23 cellular contexts compared by ENCODE assay signal in genomic region chr4:99754756-99755155, GRCh38.
A peak's percentile ranks its signal among the peaks of the same experiment; 100 is the strongest.
DNase-seq lines count a peak whose midpoint lies in the region; ATAC-seq, FAIRE-seq and TF ChIP-seq lines count a peak whose summit lies in the region.
"Had no signal": no experiment of that assay in that cellular context is flagged by ENCODE, and none has a peak within 500 bp of the region (broad histone marks: within the 10 kb centered on the region; RNA-seq: fewer than 3 reads in every experiment).

No MANE protein-coding gene starts in this region.

- H3K18ac ChIP-seq in IMR-90 (ENCODE audit: low read depth, low read length) (0 out of 2 replicates have a peak overlapping the region, but pooled peaks have one; percentile 29), mesenchymal stem cell (ENCODE audit: low read depth in 1 of 2, low read length in 2 of 2) (no peak overlapping the region)

- H4K5ac ChIP-seq in IMR-90 (ENCODE audit: low read depth, low read length): no peak overlapping the region

- peak; percentile 40; the same call in 1 of the 2 replicates for ATAC-seq in IMR-90 (ENCODE audit: low read depth)
- ATAC-seq in activated T-helper 17 cell treated with anti-CD3 and anti-CD28 coated beads, Interleukin-2, amount 50 U/mL, for 72 hours (replicated peaks): no peak
- ATAC-seq: esophagus mucosa, left lobe of liver, Panc1, psoas muscle had no signal

- TF ChIP-seq CTCF in IMR-90 (conservative IDR thresholded peaks at IDR 0.05; ENCODE audit: low read depth, low read length) (no peak), bronchial epithelial cell (IDR thresholded peaks at IDR 0.05; ENCODE audit: insufficient read depth, low read length, severe bottlenecking) (no peak)

- H2AK5ac ChIP-seq in IMR-90 (ENCODE audit: low read depth, low read length) (no peak overlapping the region), mesenchymal stem cell (ENCODE audit: low read length, severe bottlenecking) (no peak overlapping the region)

- no peaks in the 10 kb centered on the region for H3K36me3 Mint-ChIP-seq in activated T-helper 17 cell treated with anti-CD3 and anti-CD28 coated beads, Interleukin-2, amount 50 U/mL, for 72 hours (ENCODE audit: low read depth)
- H3K36me3 Mint-ChIP-seq: activated CD4-positive, alpha-beta memory T cell treated with anti-CD3 and anti-CD28 coated beads for 36 hours had no signal

- H3K27ac ChIP-seq in IMR-90 (ENCODE audit: insufficient read depth, low read length): no peak overlapping the region
- no peak overlapping the region for H3K27ac ChIP-seq in mesenchymal stem cell (ENCODE audit: low read length, poor library complexity, severe bottlenecking)
- H3K27ac ChIP-seq: psoas muscle, spleen had no signal

- POLR2A ChIA-PET in IMR-90 (lab: Charles Lee; ENCODE audit: unreplicated experiment): no interaction called here

- H3K4me2 ChIP-seq in IMR-90 (ENCODE audit: low read depth, low read length) (peak overlapping the region; percentile 31; the same call in 1 of the 2 replicates), mesenchymal stem cell (ENCODE audit: low read length, poor library complexity, severe bottlenecking) (no peak overlapping the region)

- no peak for TF ChIP-seq RAD21 in IMR-90 (IDR thresholded peaks at IDR 0.05; ENCODE audit: low read length)

- no CpG with 5 or more reads among the region's 2 CpGs for WGBS in IMR-90 (ENCODE audit: extremely low coverage in 2 of 2, insufficient read length in 1 of 2), 2 experiments
- whole genome bisulfite sequencing in mesenchymal stem cell: 78% methylated on average over 1 of the region's 2 CpGs

- H3K14ac ChIP-seq in IMR-90 (replicated peaks; ENCODE audit: low read depth, low read length): no peak overlapping the region
- H3K14ac ChIP-seq in mesenchymal stem cell (ENCODE audit: low read length in 2 of 2): no peak overlapping the region

- H3K4me3 Mint-ChIP-seq in activated T-helper 17 cell treated with anti-CD3 and anti-CD28 coated beads, Interleukin-2, amount 50 U/mL, for 72 hours: no peak overlapping the region
- H3K4me3 Mint-ChIP-seq: activated B cell treated with CpG ODN at 0.5 μM for 24 hours; activated CD4-positive, alpha-beta memory T cell treated with anti-CD3 and anti-CD28 coated beads for 36 hours had no signal

- TF ChIP-seq POLR2A in IMR-90 (IDR thresholded peaks at IDR 0.05; ENCODE audit: low read depth, low read length): no peak

- H3K4me1 ChIP-seq in IMR-90 (ENCODE audit: control insufficient read depth, insufficient read depth, low read length) (peaks cover 7% of the 10 kb centered on the region; the same call in 1 of the 2 replicates), mesenchymal stem cell (ENCODE audit: control insufficient read depth, insufficient read depth, low read depth, low read length) (no peaks in the 10 kb centered on the region)
- H3K4me1 ChIP-seq: Caco-2, spleen had no signal

- H3K4me3 ChIP-seq in IMR-90 (ENCODE audit: insufficient read depth, low read depth, low read length) (no peak overlapping the region), bronchial epithelial cell (ENCODE audit: low read depth, low read length) (no peak overlapping the region), mesenchymal stem cell (ENCODE audit: insufficient read depth in 1 of 2, low read depth in 1 of 2, low read length in 2 of 2) (no peak overlapping the region)
- H3K4me3 ChIP-seq: psoas muscle, spleen had no signal

- H4K20me1 ChIP-seq in IMR-90 (ENCODE audit: insufficient read depth, low read length): no peaks in the 10 kb centered on the region

- H3K36me3 ChIP-seq in IMR-90 (ENCODE audit: control insufficient read depth, insufficient read depth, low read length): no peaks in the 10 kb centered on the region
- H3K36me3 ChIP-seq in bronchial epithelial cell (ENCODE audit: control insufficient read depth, insufficient read depth, low read length): no peaks in the 10 kb centered on the region
- no peaks in the 10 kb centered on the region for H3K36me3 ChIP-seq in mesenchymal stem cell (ENCODE audit: control insufficient read depth in 1 of 2, insufficient read depth in 2 of 2, low read depth in 1 of 2, low read length in 2 of 2)
- H3K36me3 ChIP-seq: spleen had no signal

- H3K56ac ChIP-seq in IMR-90 (ENCODE audit: extremely low read depth, insufficient read depth, low read length): no peak overlapping the region

- H3K27me3 ChIP-seq in IMR-90 (ENCODE audit: control insufficient read depth, insufficient read depth, low read length): no peaks in the 10 kb centered on the region
- no peaks in the 10 kb centered on the region for H3K27me3 ChIP-seq in bronchial epithelial cell (ENCODE audit: control insufficient read depth, insufficient read depth, low read length)
- H3K27me3 ChIP-seq in mesenchymal stem cell (ENCODE audit: control insufficient read depth in 1 of 2, insufficient read depth in 1 of 2, low read length in 2 of 2): no peaks in the 10 kb centered on the region
- H3K27me3 ChIP-seq: spleen had no signal

- peaks cover 11% of the 10 kb centered on the region for H3K27me3 Mint-ChIP-seq in activated T-helper 17 cell treated with anti-CD3 and anti-CD28 coated beads, Interleukin-2, amount 50 U/mL, for 72 hours

- intact Hi-C loops in IMR-90 (cut with micrococcal nuclease): loop anchor here (5.0 kb wide), 1 partner anchor 193 kb away; the partner anchor contains the start of gene DNAJB14

- no peaks in the 10 kb centered on the region for H3K4me1 Mint-ChIP-seq in activated T-helper 17 cell treated with anti-CD3 and anti-CD28 coated beads, Interleukin-2, amount 50 U/mL, for 72 hours
- H3K4me1 Mint-ChIP-seq: activated B cell treated with CpG ODN at 0.5 μM for 24 hours had no signal

- no peak overlapping the region for H3K23ac ChIP-seq in IMR-90 (ENCODE audit: low read depth, low read length)
- no peak overlapping the region for H3K23ac ChIP-seq in mesenchymal stem cell (ENCODE audit: low read length in 2 of 2)

- no peak for FAIRE-seq in bronchial epithelial cell (lab: Jason Lieb, UNC)
- FAIRE-seq: HTR-8/SVneo had no signal

- CTCF ChIA-PET in IMR-90 (lab: Yijun Ruan, JAX): no interaction called here

- H3K9me3 Mint-ChIP-seq in activated T-helper 17 cell treated with anti-CD3 and anti-CD28 coated beads, Interleukin-2, amount 50 U/mL, for 72 hours: no peaks in the 10 kb centered on the region
- H3K9me3 Mint-ChIP-seq: activated B cell treated with CpG ODN at 0.5 μM for 24 hours; activated CD4-positive, alpha-beta memory T cell treated with anti-CD3 and anti-CD28 coated beads for 36 hours had no signal

- dilution Hi-C loops in IMR-90 (cut with HindIII; ENCODE audit: low sequenced_read_pairs, unreplicated experiment): no loop called here

- H2BK120ac ChIP-seq in IMR-90 (ENCODE audit: low read depth, low read length): no peak overlapping the region
- H2BK120ac ChIP-seq in mesenchymal stem cell (ENCODE audit: low read depth, low read length): no peak overlapping the region

- H2BK12ac ChIP-seq in mesenchymal stem cell (ENCODE audit: low read length in 2 of 2): no peak overlapping the region

- DNase-seq in NCI-H1417 (lab: John Stamatoyannopoulos, UW): peak in 2 of 3 experiments; percentile 12 to 59
- DNase-seq in NCI-H1417 treated with DMSO at 0.1 percent for 48 hours (lab: John Stamatoyannopoulos, UW): no peak
- no peak for DNase-seq in IMR-90
- peak; percentile 53 for DNase-seq in bronchial epithelial cell (ENCODE audit: low read depth)
- peak; percentile 14 for DNase-seq in mesenchymal stem cell
- DNase-seq in DMS79 (lab: John Stamatoyannopoulos, UW): no peak
- DNase-seq in SW 1271 (lab: John Stamatoyannopoulos, UW): no peak
- DNase-seq: activated B cell treated with CpG ODN at 0.5 μM for 24 hours; activated CD4-positive, alpha-beta memory T cell treated with anti-CD3 and anti-CD28 coated beads for 36 hours; activated T-cell treated with anti-CD3 and anti-CD28 coated beads for 4 hours; Caco-2; cerebellar nuclear complex; effector CD4-positive, alpha-beta T cell; NCI-H146; psoas muscle; spleen; stimulated activated CD4-positive, alpha-beta T cell treated with anti-CD3 and anti-CD28 coated beads, Interleukin-4, amount 100 ng/mL, for 4 hours; T-helper 9 cell had no signal

- H2BK20ac ChIP-seq in IMR-90 (ENCODE audit: low read depth, low read length): no peak overlapping the region

- H2BK15ac ChIP-seq in IMR-90 (ENCODE audit: low read depth, low read length): no peak overlapping the region
- H2BK15ac ChIP-seq in mesenchymal stem cell (ENCODE audit: low read depth, poor library complexity, severe bottlenecking): no peak overlapping the region

- no peaks in the 10 kb centered on the region; the same call in 1 of the 2 replicates for H3K9me1 ChIP-seq in IMR-90 (ENCODE audit: insufficient read depth, low read length)

- no peak overlapping the region for H3K27ac Mint-ChIP-seq in activated T-helper 17 cell treated with anti-CD3 and anti-CD28 coated beads, Interleukin-2, amount 50 U/mL, for 72 hours
- H3K27ac Mint-ChIP-seq: activated B cell treated with CpG ODN at 0.5 μM for 24 hours; activated CD4-positive, alpha-beta memory T cell treated with anti-CD3 and anti-CD28 coated beads for 36 hours had no signal

- H3K79me1 ChIP-seq in IMR-90 (ENCODE audit: low read depth in 1 of 2, low read length in 2 of 2): no peaks in the 10 kb centered on the region
- H3K79me1 ChIP-seq in mesenchymal stem cell (replicated peaks; ENCODE audit: low read length, poor library complexity, severe bottlenecking): no peaks in the 10 kb centered on the region

- in situ Hi-C loops in IMR-90 (cut with MboI; ENCODE audit: low sequenced_read_pairs): no loop called here

- H3K4ac ChIP-seq in IMR-90 (ENCODE audit: low read depth, low read length) (no peak overlapping the region), mesenchymal stem cell (ENCODE audit: low read depth in 1 of 2, low read length in 2 of 2) (no peak overlapping the region)

- no peak overlapping the region for H2BK5ac ChIP-seq in IMR-90 (ENCODE audit: low read depth, low read length, poor library complexity, severe bottlenecking)
- no peak overlapping the region for H2BK5ac ChIP-seq in mesenchymal stem cell (ENCODE audit: low read depth, low read length, poor library complexity, severe bottlenecking)

- no peak overlapping the region for H2AFZ ChIP-seq in IMR-90 (replicated peaks; ENCODE audit: low read length, poor library complexity)
- H2AFZ ChIP-seq in mesenchymal stem cell (ENCODE audit: low read depth, low read length): no peak overlapping the region

- no peaks in the 10 kb centered on the region for H3K9me3 ChIP-seq in IMR-90 (ENCODE audit: control insufficient read depth, insufficient read depth, low read length)
- no peaks in the 10 kb centered on the region for H3K9me3 ChIP-seq in mesenchymal stem cell (ENCODE audit: control insufficient read depth, low read length)
- H3K9me3 ChIP-seq: Caco-2, psoas muscle, spleen had no signal

- H3K9ac ChIP-seq in IMR-90 (ENCODE audit: low read depth, low read length) (no peak overlapping the region), mesenchymal stem cell (ENCODE audit: low read length) (no peak overlapping the region)

- H4K8ac ChIP-seq in IMR-90 (ENCODE audit: low read depth in 2 of 2, low read length in 2 of 2): no peak overlapping the region
- H4K8ac ChIP-seq in mesenchymal stem cell (ENCODE audit: low read length): no peak overlapping the region

- BruUV-seq in IMR-90 (replicated peaks; lab: Mats Ljungman, UMichigan): no TSS peak

- H4K91ac ChIP-seq in IMR-90 (ENCODE audit: insufficient read depth, low read depth, low read length) (no peak overlapping the region), mesenchymal stem cell (ENCODE audit: low read length) (no peak overlapping the region)

- H2AK9ac ChIP-seq in IMR-90 (replicated peaks; ENCODE audit: low read depth, low read length, poor library complexity): no peak overlapping the region

TF ChIP-seq in IMR-90, 13 proteins besides CTCF, POLR2A, EP300 and RAD21 (continues in another document):
- no peak for TF ChIP-seq CHD1 (IDR thresholded peaks at IDR 0.05; ENCODE audit: low read depth, low read length)

Comparison
In these comparisons a context has a peak if more than half of its experiments do, and no peak if none do; other contexts are left out.
1. DNase-seq: peak in NCI-H1417 (2 of 3), bronchial epithelial cell (single experiment) and mesenchymal stem cell (single experiment); none in NCI-H1417 treated with DMSO at 0.1 percent for 48 hours (single experiment), IMR-90 (single experiment), DMS79 (single experiment) and SW 1271 (0 of 2).